ENCODE assay signal across 13 cellular contexts in genomic region chr4:80311130-80311529, GRCh38. TPM values are rescaled to one million over a fixed set of nuclear protein-coding genes. Genes with fewer than 3 reads are reported as not detected.
DNase-seq lines count a peak whose midpoint lies in the region; ATAC-seq and TF ChIP-seq lines count a peak whose summit lies in the region.
"Had no signal": no experiment of that assay in that cellular context is flagged by ENCODE, and none has a peak within 500 bp of the region (broad histone marks: within the 10 kb centered on the region; RNA-seq: fewer than 3 reads in every experiment).

No MANE protein-coding gene starts in this region.

- H3K27me3 ChIP-seq in esophagus muscularis mucosa: no peaks in the 10 kb centered on the region
- H3K27me3 ChIP-seq in naive thymus-derived CD4-positive, alpha-beta T cell (ENCODE audit: control insufficient read depth in 2 of 2, insufficient read depth in 2 of 2, low read length in 2 of 2): peaks cover 0 to 4% of the 10 kb centered on the region in 2 donors
- H3K27me3 ChIP-seq: BLaER1 treated with 17β-estradiol and CSF1 and Interleukin-3, amounts not matched to agents 10 nM and 100 nM had no signal

- POLR2A ChIA-PET in naive thymus-derived CD4-positive, alpha-beta T cell (lab: Charles Lee): no interaction called here

- no peaks in the 10 kb centered on the region for H3K36me3 ChIP-seq in esophagus muscularis mucosa
- H3K36me3 ChIP-seq in naive thymus-derived CD4-positive, alpha-beta T cell (ENCODE audit: control insufficient read depth in 2 of 3, insufficient read depth in 3 of 3, low read length in 3 of 3): no peaks in the 10 kb centered on the region
- H3K36me3 ChIP-seq: BLaER1 treated with 17β-estradiol and CSF1 and Interleukin-3, amounts not matched to agents 10 nM and 100 nM had no signal

- 91% methylated on average over 3 of the region's 3 CpGs for WGBS in esophagus muscularis mucosa

- no peaks in the 10 kb centered on the region for H3K9me3 ChIP-seq in esophagus muscularis mucosa
- H3K9me3 ChIP-seq in naive thymus-derived CD4-positive, alpha-beta T cell (ENCODE audit: control insufficient read depth in 2 of 3, low read length in 3 of 3): no peaks in the 10 kb centered on the region
- H3K9me3 ChIP-seq: BLaER1 treated with 17β-estradiol and CSF1 and Interleukin-3, amounts not matched to agents 10 nM and 100 nM had no signal

- intact Hi-C loops in esophagus muscularis mucosa (cut with DNase I): no loop called here
- intact Hi-C loops in naive thymus-derived CD4-positive, alpha-beta T cell (cut with micrococcal nuclease): no loop called here

- no peak overlapping the region for H3K4me3 Mint-ChIP-seq in naive thymus-derived CD4-positive, alpha-beta T cell
- H3K4me3 Mint-ChIP-seq: CD4-positive, alpha-beta T cell had no signal

- ATAC-seq in GM18867 (IDR thresholded peaks at IDR 0.05; ENCODE audit: unreplicated experiment): no peak
- no peak for ATAC-seq in naive thymus-derived CD4-positive, alpha-beta T cell

- TF ChIP-seq CTCF in esophagus muscularis mucosa (IDR thresholded peaks at IDR 0.05): no peak

- H3K4me1 ChIP-seq in esophagus muscularis mucosa: peaks cover 0 to 26% (median 15%) of the 10 kb centered on the region in 4 donors
- no peaks in the 10 kb centered on the region for H3K4me1 ChIP-seq in naive thymus-derived CD4-positive, alpha-beta T cell (ENCODE audit: control insufficient read depth in 2 of 2, insufficient read depth in 2 of 2, low read length in 2 of 2)
- H3K4me1 ChIP-seq: BLaER1 treated with 17β-estradiol and CSF1 and Interleukin-3, amounts not matched to agents 10 nM and 100 nM had no signal

- TF ChIP-seq EP300 in esophagus muscularis mucosa (IDR thresholded peaks at IDR 0.05): no peak

- H3K27ac ChIP-seq in esophagus muscularis mucosa (replicated peaks in 1 of 4): no peak overlapping the region
- H3K27ac ChIP-seq in naive thymus-derived CD4-positive, alpha-beta T cell (ENCODE audit: low read depth, low read length): no peak overlapping the region
- H3K27ac ChIP-seq: BLaER1 treated with 17β-estradiol and CSF1 and Interleukin-3, amounts not matched to agents 10 nM and 100 nM had no signal

- no peak for TF ChIP-seq POLR2A in esophagus muscularis mucosa (IDR thresholded peaks at IDR 0.05; ENCODE audit: low read depth)

- peaks cover 0 to 1% (median 0%) of the 10 kb centered on the region in 11 donors for H3K9me3 Mint-ChIP-seq in naive thymus-derived CD4-positive, alpha-beta T cell
- H3K9me3 Mint-ChIP-seq: CD4-positive, alpha-beta T cell had no signal

- DNase-seq in CD1c-positive myeloid dendritic cell (ENCODE audit: extremely low spot score) (peak; percentile 5), LHCN-M2 (ENCODE audit: low read depth) (peak; percentile 43), NOMO-1 treated with dmso at 0.1 percent for 144 hours (lab: John Stamatoyannopoulos, UW; ENCODE audit: unreplicated experiment) (peak; percentile 3), iris pigment epithelial cell (ENCODE audit: low read depth) (peak; percentile 69), esophagus muscularis mucosa (ENCODE audit: extremely low spot score) (no peak)
- no peak for DNase-seq in naive thymus-derived CD4-positive, alpha-beta T cell
- DNase-seq: ACHN; Calu3; CD4-positive, alpha-beta T cell; DMS 273 treated with DMSO at 0.1 percent for 48 hours; HCEC 1CT had no signal

- no peaks in the 10 kb centered on the region for H3K36me3 Mint-ChIP-seq in naive thymus-derived CD4-positive, alpha-beta T cell

- no peak overlapping the region for H3K4me3 ChIP-seq in esophagus muscularis mucosa
- no peak overlapping the region for H3K4me3 ChIP-seq in naive thymus-derived CD4-positive, alpha-beta T cell (ENCODE audit: low read length)
- H3K4me3 ChIP-seq: BLaER1 treated with 17β-estradiol and CSF1 and Interleukin-3, amounts not matched to agents 10 nM and 100 nM had no signal

- no peaks in the 10 kb centered on the region for H3K4me1 Mint-ChIP-seq in naive thymus-derived CD4-positive, alpha-beta T cell

- CTCF ChIA-PET in naive thymus-derived CD4-positive, alpha-beta T cell (lab: Charles Lee): interaction anchor here (0.6 kb wide), 1 partner anchor 379 kb away, joined by 3 read pairs; no protein-coding TSS in a partner anchor

- H3K27ac Mint-ChIP-seq in naive thymus-derived CD4-positive, alpha-beta T cell: no peak overlapping the region
- H3K27ac Mint-ChIP-seq: CD4-positive, alpha-beta T cell had no signal

- H3K27me3 Mint-ChIP-seq in naive thymus-derived CD4-positive, alpha-beta T cell: peaks cover 20 to 41% (median 26%) of the 10 kb centered on the region in 5 donors

RNA-seq across cellular contexts. Expression of gene CFAP299, which starts 24.4 kb away (rescaled TPM):
- total RNA-seq in LHCN-M2 (2014; rRNA removed): 0.71 and 1.3 TPM in 2 replicates
- 2.2 TPM for polyA plus RNA-seq in LHCN-M2 (2012)
- total RNA-seq in esophagus muscularis mucosa: 1 to 10 TPM in 2 of 4 donors, under 1 TPM in 1, not detected in 1; 0.84 to 2.5 (median 2.2) TPM
- not detected for total RNA-seq in naive thymus-derived CD4-positive, alpha-beta T cell
- polyA plus RNA-seq in naive thymus-derived CD4-positive, alpha-beta T cell: not detected
- total RNA-seq: Calu3; CD4-positive, alpha-beta T cell had no signal

RNA-seq across cellular contexts. Expression of gene FGF5, which starts 44.7 kb away (rescaled TPM):
- 7.9 and 9.0 TPM in 2 replicates for total RNA-seq in LHCN-M2 (2014; rRNA removed)
- polyA plus RNA-seq in LHCN-M2 (2012): 16.4 TPM
- 1 to 10 TPM; 1.2 to 4.2 (median 2.0) TPM for total RNA-seq in esophagus muscularis mucosa
- total RNA-seq in naive thymus-derived CD4-positive, alpha-beta T cell: under 1 TPM in 1 of 5 experiments, not detected in 4; 0.05 TPM
- polyA plus RNA-seq in naive thymus-derived CD4-positive, alpha-beta T cell: not detected

Comparison
In these comparisons a context has a peak if more than half of its experiments do, and no peak if none do; other contexts are left out.
1. DNase-seq: peak in CD1c-positive myeloid dendritic cell (single experiment), LHCN-M2 (single experiment), NOMO-1 treated with dmso at 0.1 percent for 144 hours (single experiment) and iris pigment epithelial cell (single experiment); none in esophagus muscularis mucosa (single experiment) and naive thymus-derived CD4-positive, alpha-beta T cell (0 of 9).